Comparison of ENCODE assay signal across 16 cellular contexts in genomic region chr4:138164218-138164617, GRCh38.
A peak's percentile ranks its signal among the peaks of the same experiment; 100 is the strongest.
DNase-seq lines count a peak whose midpoint lies in the region; ATAC-seq and TF ChIP-seq lines count a peak whose summit lies in the region.
"Had no signal": no experiment of that assay in that cellular context is flagged by ENCODE, and none has a peak within 500 bp of the region (broad histone marks: within the 10 kb centered on the region; RNA-seq: fewer than 3 reads in every experiment).

No MANE protein-coding gene starts in this region.

- peaks cover 8% of the 10 kb centered on the region for H3K4me1 Mint-ChIP-seq in endodermal cell
- no peaks in the 10 kb centered on the region for H3K4me1 Mint-ChIP-seq in effector memory CD8-positive, alpha-beta T cell (ENCODE audit: low read depth in 2 of 2)
- H3K4me1 Mint-ChIP-seq in activated CD8-positive, alpha-beta T cell treated with anti-CD3 and anti-CD28 coated beads, Interleukin-2, amount 10 ng/mL, durations not matched to agents 7 days and 5 days (ENCODE audit: low read depth) = no peaks in the 10 kb centered on the region
- H3K4me1 Mint-ChIP-seq: CD4-positive, alpha-beta memory T cell had no signal

- no peaks in the 10 kb centered on the region for H3K9me3 Mint-ChIP-seq in endodermal cell
- peaks cover 1 to 13% of the 10 kb centered on the region in 2 donors for H3K9me3 Mint-ChIP-seq in effector memory CD8-positive, alpha-beta T cell
- no peaks in the 10 kb centered on the region for H3K9me3 Mint-ChIP-seq in activated CD8-positive, alpha-beta T cell treated with anti-CD3 and anti-CD28 coated beads, Interleukin-2, amount 10 ng/mL, durations not matched to agents 7 days and 5 days (ENCODE audit: insufficient read depth)
- H3K9me3 Mint-ChIP-seq: H9 had no signal

- DNase-seq in DMS 273 (lab: John Stamatoyannopoulos, UW; ENCODE audit: unreplicated experiment) (peak; percentile 35), NCI-H2171 (lab: John Stamatoyannopoulos, UW) (peak; percentile 16), endodermal cell (no peak), foreskin melanocyte (no peak), medulla oblongata (ENCODE audit: extremely low spot score) (no peak)
- no peak for DNase-seq in effector memory CD8-positive, alpha-beta T cell
- no peak for DNase-seq in activated CD8-positive, alpha-beta T cell treated with anti-CD3 and anti-CD28 coated beads, Interleukin-2, amount 10 ng/mL, durations not matched to agents 7 days and 5 days
- DNase-seq: BE2C; CD4-positive, alpha-beta memory T cell; DND-41; GF-D8; GOT3; H9 had no signal

- no peak overlapping the region for H3K4me3 Mint-ChIP-seq in endodermal cell
- no peak overlapping the region for H3K4me3 Mint-ChIP-seq in effector memory CD8-positive, alpha-beta T cell
- no peak overlapping the region for H3K4me3 Mint-ChIP-seq in activated CD8-positive, alpha-beta T cell treated with anti-CD3 and anti-CD28 coated beads, Interleukin-2, amount 10 ng/mL, durations not matched to agents 7 days and 5 days
- H3K4me3 Mint-ChIP-seq: CD4-positive, alpha-beta memory T cell; H9 had no signal

- H3K27me3 ChIP-seq in endodermal cell (ENCODE audit: control insufficient read depth, insufficient read depth, low read length, poor library complexity, severe bottlenecking) = no peaks in the 10 kb centered on the region
- H3K27me3 ChIP-seq: BE2C had no signal

- H3K36me3 ChIP-seq in HEK293 (ENCODE audit: control insufficient read depth in 2 of 2, insufficient read depth in 1 of 2, low read length in 2 of 2) = no peaks in the 10 kb centered on the region
- H3K36me3 ChIP-seq in endodermal cell (ENCODE audit: control insufficient read depth, insufficient read depth, low read length) = no peaks in the 10 kb centered on the region
- H3K36me3 ChIP-seq: BE2C had no signal

- WGBS in endodermal cell (ENCODE audit: insufficient coverage in 1 of 2, insufficient read length in 1 of 2), 2 experiments = 67% methylated on average over 1 of the region's 1 CpG; no CpG with 5 or more reads in 1 of the 2 experiments

- no peaks in the 10 kb centered on the region for H3K36me3 Mint-ChIP-seq in endodermal cell (ENCODE audit: low read depth)
- no peaks in the 10 kb centered on the region for H3K36me3 Mint-ChIP-seq in effector memory CD8-positive, alpha-beta T cell (ENCODE audit: insufficient read depth)
- no peaks in the 10 kb centered on the region for H3K36me3 Mint-ChIP-seq in activated CD8-positive, alpha-beta T cell treated with anti-CD3 and anti-CD28 coated beads, Interleukin-2, amount 10 ng/mL, durations not matched to agents 7 days and 5 days (ENCODE audit: low read depth)
- H3K36me3 Mint-ChIP-seq: CD4-positive, alpha-beta memory T cell had no signal

- H3K27ac ChIP-seq in HEK293 (ENCODE audit: extremely low read depth, low read depth, low read length) (no peak overlapping the region), endodermal cell (ENCODE audit: low read depth, low read length) (no peak overlapping the region)
- H3K27ac ChIP-seq: C4-2B had no signal

- TF ChIP-seq CTCF in HEK293 (tag by site-specific recombination; IDR thresholded peaks at IDR 0.05) (no peak), endodermal cell (conservative IDR thresholded peaks at IDR 0.05) (peak; percentile 26)

- POLR2A ChIA-PET in HEK293 (lab: Yijun Ruan, JAX) = no interaction called here
- POLR2A ChIA-PET in activated CD8-positive, alpha-beta T cell treated with anti-CD3 and anti-CD28 coated beads, Interleukin-2, amount 10 ng/mL, durations not matched to agents 7 days and 5 days (lab: Charles Lee) = no interaction called here

- no peaks in the 10 kb centered on the region for H3K4me1 ChIP-seq in HEK293 (ENCODE audit: control insufficient read depth, insufficient read depth, low read length)
- H3K4me1 ChIP-seq in endodermal cell (ENCODE audit: control insufficient read depth, insufficient read depth, low read length) = no peaks in the 10 kb centered on the region

- H3K27me3 Mint-ChIP-seq in endodermal cell (ENCODE audit: insufficient read depth) = no peaks in the 10 kb centered on the region
- no peaks in the 10 kb centered on the region for H3K27me3 Mint-ChIP-seq in effector memory CD8-positive, alpha-beta T cell
- no peaks in the 10 kb centered on the region for H3K27me3 Mint-ChIP-seq in activated CD8-positive, alpha-beta T cell treated with anti-CD3 and anti-CD28 coated beads, Interleukin-2, amount 10 ng/mL, durations not matched to agents 7 days and 5 days (ENCODE audit: low read depth)
- H3K27me3 Mint-ChIP-seq: CD4-positive, alpha-beta memory T cell had no signal

- H3K9ac ChIP-seq in endodermal cell (ENCODE audit: extremely low read depth, low read length, poor library complexity, severe bottlenecking) = no peak overlapping the region

- ATAC-seq in effector memory CD8-positive, alpha-beta T cell (replicated peaks) = no peak
- ATAC-seq in activated CD8-positive, alpha-beta T cell treated with anti-CD3 and anti-CD28 coated beads, Interleukin-2, amount 10 ng/mL, durations not matched to agents 7 days and 5 days = no peak
- ATAC-seq: HepG2 had no signal

- CTCF ChIA-PET in HEK293 (lab: Yijun Ruan, JAX) = interaction anchor here (0.7 kb wide), 1 partner anchor 707 kb away, joined by 3 read pairs; no protein-coding TSS in a partner anchor
- CTCF ChIA-PET in activated CD8-positive, alpha-beta T cell treated with anti-CD3 and anti-CD28 coated beads, Interleukin-2, amount 10 ng/mL, durations not matched to agents 7 days and 5 days (lab: Charles Lee) = no interaction called here

- H3K9me3 ChIP-seq in HEK293 (ENCODE audit: control insufficient read depth, insufficient read depth, low read depth, low read length) (no peaks in the 10 kb centered on the region), endodermal cell (ENCODE audit: control insufficient read depth, low read length) (no peaks in the 10 kb centered on the region)
- H3K9me3 ChIP-seq: BE2C had no signal

- no peak overlapping the region for H3K27ac Mint-ChIP-seq in endodermal cell
- H3K27ac Mint-ChIP-seq in effector memory CD8-positive, alpha-beta T cell = no peak overlapping the region
- no peak overlapping the region for H3K27ac Mint-ChIP-seq in activated CD8-positive, alpha-beta T cell treated with anti-CD3 and anti-CD28 coated beads, Interleukin-2, amount 10 ng/mL, durations not matched to agents 7 days and 5 days
- H3K27ac Mint-ChIP-seq: CD4-positive, alpha-beta memory T cell; H9 had no signal

- no peak overlapping the region for H3K4me3 ChIP-seq in HEK293 (ENCODE audit: low read depth, low read length)
- H3K4me3 ChIP-seq in endodermal cell (ENCODE audit: low read length) = no peak overlapping the region

TF ChIP-seq in HEK293, 187 proteins besides CTCF, POLR2A, EP300 and RAD21:
- TF ChIP-seq ATF2 (tag by site-specific recombination; IDR thresholded peaks at IDR 0.05; ENCODE audit: low read depth) = peak; percentile 15; the same call in 1 of the 2 replicates
- no peak for TF ChIP-seq ZNF174 (tag by site-specific recombination; IDR thresholded peaks at IDR 0.05)
TF ChIP-seq in HEK293: peak in this region for 1.

Comparison
In these comparisons a context has a peak if more than half of its experiments do, and no peak if none do; other contexts are left out.
1. DNase-seq: peak in DMS 273 (single experiment) and NCI-H2171 (single experiment); none in endodermal cell (single experiment), foreskin melanocyte (single experiment), effector memory CD8-positive, alpha-beta T cell (0 of 3), activated CD8-positive, alpha-beta T cell treated with anti-CD3 and anti-CD28 coated beads, Interleukin-2, amount 10 ng/mL, durations not matched to agents 7 days and 5 days (single experiment) and medulla oblongata (single experiment).